ENCODE assay signal across 1 cellular context in the genomic region with DNA sequence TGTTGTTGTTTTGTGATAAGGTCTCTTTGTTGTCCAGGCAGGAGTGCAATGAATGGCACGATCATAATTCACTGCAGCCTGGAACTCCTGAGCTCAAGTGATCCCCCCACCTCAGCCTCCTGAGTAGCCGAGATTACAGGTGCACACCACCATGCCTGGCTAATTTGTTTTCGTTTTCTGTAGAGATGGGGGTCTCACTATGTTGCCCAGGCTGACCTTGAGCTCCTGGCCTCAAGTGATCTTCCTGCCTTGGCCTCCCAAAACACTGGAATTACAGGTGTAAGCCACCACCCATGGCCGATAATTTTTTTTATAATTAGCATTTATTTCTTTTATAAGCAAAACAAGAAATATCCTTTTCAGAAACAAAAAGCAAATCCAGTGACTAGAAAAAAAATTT.
TF ChIP-seq lines count a peak whose summit lies in the region.

No MANE protein-coding gene starts in this region.

TF ChIP-seq in GM23338, 12 proteins besides CTCF, POLR2A, EP300 and RAD21 (continued from another document):
- TF ChIP-seq, protein P1, sequence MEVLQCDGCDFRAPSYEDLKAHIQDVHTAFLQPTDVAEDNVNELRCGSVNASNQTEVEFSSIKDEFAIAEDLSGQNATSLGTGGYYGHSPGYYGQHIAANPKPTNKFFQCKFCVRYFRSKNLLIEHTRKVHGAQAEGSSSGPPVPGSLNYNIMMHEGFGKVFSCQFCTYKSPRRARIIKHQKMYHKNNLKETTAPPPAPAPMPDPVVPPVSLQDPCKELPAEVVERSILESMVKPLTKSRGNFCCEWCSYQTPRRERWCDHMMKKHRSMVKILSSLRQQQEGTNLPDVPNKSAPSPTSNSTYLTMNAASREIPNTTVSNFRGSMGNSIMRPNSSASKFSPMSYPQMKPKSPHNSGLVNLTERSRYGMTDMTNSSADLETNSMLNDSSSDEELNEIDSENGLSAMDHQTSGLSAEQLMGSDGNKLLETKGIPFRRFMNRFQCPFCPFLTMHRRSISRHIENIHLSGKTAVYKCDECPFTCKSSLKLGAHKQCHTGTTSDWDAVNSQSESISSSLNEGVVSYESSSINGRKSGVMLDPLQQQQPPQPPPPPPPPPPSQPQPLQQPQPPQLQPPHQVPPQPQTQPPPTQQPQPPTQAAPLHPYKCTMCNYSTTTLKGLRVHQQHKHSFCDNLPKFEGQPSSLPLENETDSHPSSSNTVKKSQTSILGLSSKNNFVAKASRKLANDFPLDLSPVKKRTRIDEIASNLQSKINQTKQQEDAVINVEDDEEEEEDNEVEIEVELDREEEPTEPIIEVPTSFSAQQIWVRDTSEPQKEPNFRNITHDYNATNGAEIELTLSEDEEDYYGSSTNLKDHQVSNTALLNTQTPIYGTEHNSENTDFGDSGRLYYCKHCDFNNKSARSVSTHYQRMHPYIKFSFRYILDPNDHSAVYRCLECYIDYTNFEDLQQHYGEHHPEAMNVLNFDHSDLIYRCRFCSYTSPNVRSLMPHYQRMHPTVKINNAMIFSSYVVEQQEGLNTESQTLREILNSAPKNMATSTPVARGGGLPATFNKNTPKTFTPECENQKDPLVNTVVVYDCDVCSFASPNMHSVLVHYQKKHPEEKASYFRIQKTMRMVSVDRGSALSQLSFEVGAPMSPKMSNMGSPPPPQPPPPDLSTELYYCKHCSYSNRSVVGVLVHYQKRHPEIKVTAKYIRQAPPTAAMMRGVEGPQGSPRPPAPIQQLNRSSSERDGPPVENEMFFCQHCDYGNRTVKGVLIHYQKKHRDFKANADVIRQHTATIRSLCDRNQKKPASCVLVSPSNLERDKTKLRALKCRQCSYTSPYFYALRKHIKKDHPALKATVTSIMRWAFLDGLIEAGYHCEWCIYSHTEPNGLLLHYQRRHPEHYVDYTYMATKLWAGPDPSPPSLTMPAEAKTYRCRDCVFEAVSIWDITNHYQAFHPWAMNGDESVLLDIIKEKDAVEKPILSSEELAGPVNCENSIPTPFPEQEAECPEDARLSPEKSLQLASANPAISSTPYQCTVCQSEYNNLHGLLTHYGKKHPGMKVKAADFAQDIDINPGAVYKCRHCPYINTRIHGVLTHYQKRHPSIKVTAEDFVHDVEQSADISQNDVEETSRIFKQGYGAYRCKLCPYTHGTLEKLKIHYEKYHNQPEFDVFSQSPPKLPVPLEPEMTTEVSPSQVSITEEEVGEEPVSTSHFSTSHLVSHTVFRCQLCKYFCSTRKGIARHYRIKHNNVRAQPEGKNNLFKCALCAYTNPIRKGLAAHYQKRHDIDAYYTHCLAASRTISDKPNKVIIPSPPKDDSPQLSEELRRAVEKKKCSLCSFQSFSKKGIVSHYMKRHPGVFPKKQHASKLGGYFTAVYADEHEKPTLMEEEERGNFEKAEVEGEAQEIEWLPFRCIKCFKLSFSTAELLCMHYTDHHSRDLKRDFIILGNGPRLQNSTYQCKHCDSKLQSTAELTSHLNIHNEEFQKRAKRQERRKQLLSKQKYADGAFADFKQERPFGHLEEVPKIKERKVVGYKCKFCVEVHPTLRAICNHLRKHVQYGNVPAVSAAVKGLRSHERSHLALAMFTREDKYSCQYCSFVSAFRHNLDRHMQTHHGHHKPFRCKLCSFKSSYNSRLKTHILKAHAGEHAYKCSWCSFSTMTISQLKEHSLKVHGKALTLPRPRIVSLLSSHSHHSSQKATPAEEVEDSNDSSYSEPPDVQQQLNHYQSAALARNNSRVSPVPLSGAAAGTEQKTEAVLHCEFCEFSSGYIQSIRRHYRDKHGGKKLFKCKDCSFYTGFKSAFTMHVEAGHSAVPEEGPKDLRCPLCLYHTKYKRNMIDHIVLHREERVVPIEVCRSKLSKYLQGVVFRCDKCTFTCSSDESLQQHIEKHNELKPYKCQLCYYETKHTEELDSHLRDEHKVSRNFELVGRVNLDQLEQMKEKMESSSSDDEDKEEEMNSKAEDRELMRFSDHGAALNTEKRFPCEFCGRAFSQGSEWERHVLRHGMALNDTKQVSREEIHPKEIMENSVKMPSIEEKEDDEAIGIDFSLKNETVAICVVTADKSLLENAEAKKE (CRISPR knock-in tag; IDR thresholded peaks at IDR 0.05): no peak
- TF ChIP-seq EZH2phosphoT487 (IDR thresholded peaks at IDR 0.05; ENCODE audit: unreplicated experiment) (no peak), ZNF114 (CRISPR knock-in tag; IDR thresholded peaks at IDR 0.05) (no peak)
- TF ChIP-seq, protein P2, sequence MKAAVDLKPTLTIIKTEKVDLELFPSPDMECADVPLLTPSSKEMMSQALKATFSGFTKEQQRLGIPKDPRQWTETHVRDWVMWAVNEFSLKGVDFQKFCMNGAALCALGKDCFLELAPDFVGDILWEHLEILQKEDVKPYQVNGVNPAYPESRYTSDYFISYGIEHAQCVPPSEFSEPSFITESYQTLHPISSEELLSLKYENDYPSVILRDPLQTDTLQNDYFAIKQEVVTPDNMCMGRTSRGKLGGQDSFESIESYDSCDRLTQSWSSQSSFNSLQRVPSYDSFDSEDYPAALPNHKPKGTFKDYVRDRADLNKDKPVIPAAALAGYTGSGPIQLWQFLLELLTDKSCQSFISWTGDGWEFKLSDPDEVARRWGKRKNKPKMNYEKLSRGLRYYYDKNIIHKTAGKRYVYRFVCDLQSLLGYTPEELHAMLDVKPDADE (IDR thresholded peaks at IDR 0.05): no peak
